In the genomic region with DNA sequence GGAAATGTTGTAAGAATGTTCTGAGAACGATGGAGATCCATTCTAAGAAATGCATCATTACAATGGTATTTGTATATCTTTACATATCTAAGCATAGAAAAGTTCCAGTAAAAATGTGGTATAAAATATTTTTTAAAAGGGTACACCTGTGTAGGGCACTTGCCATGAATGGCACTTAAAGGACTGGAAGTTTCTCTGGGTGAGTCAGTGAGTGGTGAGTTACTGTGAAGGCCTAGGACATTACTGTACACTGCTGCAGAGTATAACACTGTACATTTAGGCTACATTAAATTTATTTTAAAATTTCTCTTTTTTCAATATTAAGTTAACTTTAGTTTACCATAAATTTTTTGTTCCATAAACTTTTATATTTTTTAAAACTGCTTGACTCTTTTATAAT, we compare ENCODE assay signal across 16 cellular contexts.
"Had no signal": no experiment of that assay in that cellular context is flagged by ENCODE, and none has a peak within 500 bp of the region (broad histone marks: within the 10 kb centered on the region; RNA-seq: fewer than 3 reads in every experiment).

No MANE protein-coding gene starts in this region.

- H3K27ac Mint-ChIP-seq: activated CD4-positive, alpha-beta T cell treated with anti-CD3 and anti-CD28 coated beads, Interleukin-2, amount 10 ng/mL, durations not matched to agents 7 days and 5 days; activated naive CD4-positive, alpha-beta T cell treated with anti-CD3 and anti-CD28 coated beads, Interleukin-2, amount 50 U/mL, for 24 hours; effector memory CD8-positive, alpha-beta T cell; memory B cell had no signal

- H3K4me1 ChIP-seq: adrenal gland, thyroid gland had no signal

- ATAC-seq: effector memory CD8-positive, alpha-beta T cell had no signal

- H3K27me3 ChIP-seq: adrenal gland, thyroid gland had no signal

- DNase-seq: activated CD4-positive, alpha-beta T cell treated with anti-CD3 and anti-CD28 coated beads, Interleukin-2, amount 10 ng/mL, durations not matched to agents 7 days and 5 days; activated CD8-positive, alpha-beta memory T cell treated with anti-CD3 and anti-CD28 coated beads, Interleukin-2, amount 50 U/mL, for 48 hours; activated effector memory CD4-positive, alpha-beta T cell treated with Interleukin-2 at 50 U/mL for 16 hours; activated T-cell treated with anti-CD3 and anti-CD28 coated beads, Interleukin-2, amount 50 U/mL, for 48 hours; adrenal gland; effector memory CD8-positive, alpha-beta T cell; foreskin melanocyte; hypothalamus; kidney; left ventricle myocardium inferior; stimulated activated CD4-positive, alpha-beta T cell treated with anti-CD3 and anti-CD28 coated beads, Interleukin-2, amount 100 ng/mL, for 24 hours; stimulated activated naive CD4-positive, alpha-beta T cell treated with Interleukin-2 at 50 U/mL for 16 hours; T1000; thyroid gland had no signal

- H3K9me3 ChIP-seq: adrenal gland, left ventricle myocardium inferior, thyroid gland had no signal

- H3K27ac ChIP-seq: adrenal gland, left ventricle myocardium inferior, thyroid gland had no signal

- H3K27me3 Mint-ChIP-seq: activated CD4-positive, alpha-beta T cell treated with anti-CD3 and anti-CD28 coated beads, Interleukin-2, amount 10 ng/mL, durations not matched to agents 7 days and 5 days; activated naive CD4-positive, alpha-beta T cell treated with anti-CD3 and anti-CD28 coated beads, Interleukin-2, amount 50 U/mL, for 24 hours; effector memory CD8-positive, alpha-beta T cell; memory B cell had no signal

- H3K4me1 Mint-ChIP-seq: activated CD4-positive, alpha-beta T cell treated with anti-CD3 and anti-CD28 coated beads, Interleukin-2, amount 10 ng/mL, durations not matched to agents 7 days and 5 days; activated naive CD4-positive, alpha-beta T cell treated with anti-CD3 and anti-CD28 coated beads, Interleukin-2, amount 50 U/mL, for 24 hours; memory B cell had no signal

- H3K4me3 Mint-ChIP-seq: activated CD4-positive, alpha-beta T cell treated with anti-CD3 and anti-CD28 coated beads, Interleukin-2, amount 10 ng/mL, durations not matched to agents 7 days and 5 days; activated naive CD4-positive, alpha-beta T cell treated with anti-CD3 and anti-CD28 coated beads, Interleukin-2, amount 50 U/mL, for 24 hours; effector memory CD8-positive, alpha-beta T cell; memory B cell had no signal

- H3K4me3 ChIP-seq: adrenal gland, left ventricle myocardium inferior, thyroid gland had no signal

- H3K36me3 Mint-ChIP-seq: activated naive CD4-positive, alpha-beta T cell treated with anti-CD3 and anti-CD28 coated beads, Interleukin-2, amount 50 U/mL, for 24 hours; memory B cell had no signal

- H3K36me3 ChIP-seq: adrenal gland, left ventricle myocardium inferior, thyroid gland had no signal
